ENCODE assay signal across 14 cellular contexts in the genomic region with DNA sequence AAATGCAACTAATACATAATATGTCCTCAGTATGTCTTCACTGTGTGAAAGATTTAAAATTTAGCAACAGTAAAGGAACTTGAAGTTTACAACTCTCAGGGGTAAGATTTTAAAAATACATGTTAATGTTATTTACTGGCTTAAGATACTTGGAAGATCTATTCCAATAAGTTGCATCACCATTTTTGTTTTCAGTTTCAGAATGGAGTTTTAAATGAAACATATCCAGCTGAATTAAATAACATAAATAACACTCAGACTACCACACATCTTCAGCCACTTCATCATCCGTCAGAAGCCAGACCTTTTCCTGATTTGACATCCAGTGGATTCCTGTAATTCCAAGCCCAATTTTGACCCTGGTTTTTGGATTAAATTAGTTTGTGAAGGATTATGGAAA.
"Had no signal": no experiment of that assay in that cellular context is flagged by ENCODE, and none has a peak within 500 bp of the region (broad histone marks: within the 10 kb centered on the region; RNA-seq: fewer than 3 reads in every experiment).

No MANE protein-coding gene starts in this region.

- H3K27me3 Mint-ChIP-seq: activated CD4-positive, alpha-beta memory T cell treated with anti-CD3 and anti-CD28 coated beads, Interleukin-2, amount 10 ng/mL, durations not matched to agents 7 days and 5 days had no signal

- H3K4me3 ChIP-seq: esophagus muscularis mucosa, hepatocyte, lower lobe of right lung, tibial artery, uterus had no signal

- H3K27ac Mint-ChIP-seq: activated CD4-positive, alpha-beta memory T cell treated with anti-CD3 and anti-CD28 coated beads, Interleukin-2, amount 10 ng/mL, durations not matched to agents 7 days and 5 days; T-helper 2 cell treated with Interferon-gamma antibody and Interleukin-4, amounts not matched to agents 5 μg/mL and 100 μg/mL, for 36 hours had no signal

- H3K4me3 Mint-ChIP-seq: activated CD4-positive, alpha-beta memory T cell treated with anti-CD3 and anti-CD28 coated beads, Interleukin-2, amount 10 ng/mL, durations not matched to agents 7 days and 5 days; T-helper 2 cell treated with Interferon-gamma antibody and Interleukin-4, amounts not matched to agents 5 μg/mL and 100 μg/mL, for 36 hours had no signal

- ATAC-seq: lower lobe of right lung had no signal

- H3K9me3 Mint-ChIP-seq: activated CD4-positive, alpha-beta memory T cell treated with anti-CD3 and anti-CD28 coated beads, Interleukin-2, amount 10 ng/mL, durations not matched to agents 7 days and 5 days; T-helper 2 cell treated with Interferon-gamma antibody and Interleukin-4, amounts not matched to agents 5 μg/mL and 100 μg/mL, for 36 hours had no signal

- FAIRE-seq: endometrium had no signal

- DNase-seq: activated CD4-positive, alpha-beta memory T cell treated with anti-CD3 and anti-CD28 coated beads, Interleukin-2, amount 10 ng/mL, durations not matched to agents 7 days and 5 days; activated CD8-positive, alpha-beta memory T cell treated with anti-CD3 and anti-CD28 coated beads, Interleukin-2, amount 50 U/mL, for 48 hours; activated naive CD4-positive, alpha-beta T cell treated with anti-CD3 and anti-CD28 coated beads, Interleukin-2, amount 50 U/mL, for 16 hours; dorsolateral prefrontal cortex; kidney glomerular epithelial cell; lower lobe of right lung; midbrain; small intestine; tibial artery; uterus had no signal
